Comparison of ENCODE assay signal across 1 cellular context in genomic region chr9:133143639-133144141, GRCh38.
TF ChIP-seq lines count a peak whose summit lies in the region.

No MANE protein-coding gene starts in this region.

TF ChIP-seq in GM23338, 12 proteins besides CTCF, POLR2A, EP300 and RAD21 (continued from another document):
- TF ChIP-seq, protein P1, sequence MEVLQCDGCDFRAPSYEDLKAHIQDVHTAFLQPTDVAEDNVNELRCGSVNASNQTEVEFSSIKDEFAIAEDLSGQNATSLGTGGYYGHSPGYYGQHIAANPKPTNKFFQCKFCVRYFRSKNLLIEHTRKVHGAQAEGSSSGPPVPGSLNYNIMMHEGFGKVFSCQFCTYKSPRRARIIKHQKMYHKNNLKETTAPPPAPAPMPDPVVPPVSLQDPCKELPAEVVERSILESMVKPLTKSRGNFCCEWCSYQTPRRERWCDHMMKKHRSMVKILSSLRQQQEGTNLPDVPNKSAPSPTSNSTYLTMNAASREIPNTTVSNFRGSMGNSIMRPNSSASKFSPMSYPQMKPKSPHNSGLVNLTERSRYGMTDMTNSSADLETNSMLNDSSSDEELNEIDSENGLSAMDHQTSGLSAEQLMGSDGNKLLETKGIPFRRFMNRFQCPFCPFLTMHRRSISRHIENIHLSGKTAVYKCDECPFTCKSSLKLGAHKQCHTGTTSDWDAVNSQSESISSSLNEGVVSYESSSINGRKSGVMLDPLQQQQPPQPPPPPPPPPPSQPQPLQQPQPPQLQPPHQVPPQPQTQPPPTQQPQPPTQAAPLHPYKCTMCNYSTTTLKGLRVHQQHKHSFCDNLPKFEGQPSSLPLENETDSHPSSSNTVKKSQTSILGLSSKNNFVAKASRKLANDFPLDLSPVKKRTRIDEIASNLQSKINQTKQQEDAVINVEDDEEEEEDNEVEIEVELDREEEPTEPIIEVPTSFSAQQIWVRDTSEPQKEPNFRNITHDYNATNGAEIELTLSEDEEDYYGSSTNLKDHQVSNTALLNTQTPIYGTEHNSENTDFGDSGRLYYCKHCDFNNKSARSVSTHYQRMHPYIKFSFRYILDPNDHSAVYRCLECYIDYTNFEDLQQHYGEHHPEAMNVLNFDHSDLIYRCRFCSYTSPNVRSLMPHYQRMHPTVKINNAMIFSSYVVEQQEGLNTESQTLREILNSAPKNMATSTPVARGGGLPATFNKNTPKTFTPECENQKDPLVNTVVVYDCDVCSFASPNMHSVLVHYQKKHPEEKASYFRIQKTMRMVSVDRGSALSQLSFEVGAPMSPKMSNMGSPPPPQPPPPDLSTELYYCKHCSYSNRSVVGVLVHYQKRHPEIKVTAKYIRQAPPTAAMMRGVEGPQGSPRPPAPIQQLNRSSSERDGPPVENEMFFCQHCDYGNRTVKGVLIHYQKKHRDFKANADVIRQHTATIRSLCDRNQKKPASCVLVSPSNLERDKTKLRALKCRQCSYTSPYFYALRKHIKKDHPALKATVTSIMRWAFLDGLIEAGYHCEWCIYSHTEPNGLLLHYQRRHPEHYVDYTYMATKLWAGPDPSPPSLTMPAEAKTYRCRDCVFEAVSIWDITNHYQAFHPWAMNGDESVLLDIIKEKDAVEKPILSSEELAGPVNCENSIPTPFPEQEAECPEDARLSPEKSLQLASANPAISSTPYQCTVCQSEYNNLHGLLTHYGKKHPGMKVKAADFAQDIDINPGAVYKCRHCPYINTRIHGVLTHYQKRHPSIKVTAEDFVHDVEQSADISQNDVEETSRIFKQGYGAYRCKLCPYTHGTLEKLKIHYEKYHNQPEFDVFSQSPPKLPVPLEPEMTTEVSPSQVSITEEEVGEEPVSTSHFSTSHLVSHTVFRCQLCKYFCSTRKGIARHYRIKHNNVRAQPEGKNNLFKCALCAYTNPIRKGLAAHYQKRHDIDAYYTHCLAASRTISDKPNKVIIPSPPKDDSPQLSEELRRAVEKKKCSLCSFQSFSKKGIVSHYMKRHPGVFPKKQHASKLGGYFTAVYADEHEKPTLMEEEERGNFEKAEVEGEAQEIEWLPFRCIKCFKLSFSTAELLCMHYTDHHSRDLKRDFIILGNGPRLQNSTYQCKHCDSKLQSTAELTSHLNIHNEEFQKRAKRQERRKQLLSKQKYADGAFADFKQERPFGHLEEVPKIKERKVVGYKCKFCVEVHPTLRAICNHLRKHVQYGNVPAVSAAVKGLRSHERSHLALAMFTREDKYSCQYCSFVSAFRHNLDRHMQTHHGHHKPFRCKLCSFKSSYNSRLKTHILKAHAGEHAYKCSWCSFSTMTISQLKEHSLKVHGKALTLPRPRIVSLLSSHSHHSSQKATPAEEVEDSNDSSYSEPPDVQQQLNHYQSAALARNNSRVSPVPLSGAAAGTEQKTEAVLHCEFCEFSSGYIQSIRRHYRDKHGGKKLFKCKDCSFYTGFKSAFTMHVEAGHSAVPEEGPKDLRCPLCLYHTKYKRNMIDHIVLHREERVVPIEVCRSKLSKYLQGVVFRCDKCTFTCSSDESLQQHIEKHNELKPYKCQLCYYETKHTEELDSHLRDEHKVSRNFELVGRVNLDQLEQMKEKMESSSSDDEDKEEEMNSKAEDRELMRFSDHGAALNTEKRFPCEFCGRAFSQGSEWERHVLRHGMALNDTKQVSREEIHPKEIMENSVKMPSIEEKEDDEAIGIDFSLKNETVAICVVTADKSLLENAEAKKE (CRISPR knock-in tag; IDR thresholded peaks at IDR 0.05), result no peak
- TF ChIP-seq NANOG (IDR thresholded peaks at IDR 0.05; ENCODE audit: borderline replicate concordance) (no peak), EZH2 (IDR thresholded peaks at IDR 0.05; ENCODE audit: low read depth, unreplicated experiment) (no peak), JUNB (IDR thresholded peaks at IDR 0.05; ENCODE audit: unreplicated experiment) (no peak), CREB1 (CRISPR knock-in tag; IDR thresholded peaks at IDR 0.05; ENCODE audit: low read depth) (no peak), ZNF331 (CRISPR knock-in tag; IDR thresholded peaks at IDR 0.05; ENCODE audit: low read depth) (no peak)
- TF ChIP-seq, protein P2, sequence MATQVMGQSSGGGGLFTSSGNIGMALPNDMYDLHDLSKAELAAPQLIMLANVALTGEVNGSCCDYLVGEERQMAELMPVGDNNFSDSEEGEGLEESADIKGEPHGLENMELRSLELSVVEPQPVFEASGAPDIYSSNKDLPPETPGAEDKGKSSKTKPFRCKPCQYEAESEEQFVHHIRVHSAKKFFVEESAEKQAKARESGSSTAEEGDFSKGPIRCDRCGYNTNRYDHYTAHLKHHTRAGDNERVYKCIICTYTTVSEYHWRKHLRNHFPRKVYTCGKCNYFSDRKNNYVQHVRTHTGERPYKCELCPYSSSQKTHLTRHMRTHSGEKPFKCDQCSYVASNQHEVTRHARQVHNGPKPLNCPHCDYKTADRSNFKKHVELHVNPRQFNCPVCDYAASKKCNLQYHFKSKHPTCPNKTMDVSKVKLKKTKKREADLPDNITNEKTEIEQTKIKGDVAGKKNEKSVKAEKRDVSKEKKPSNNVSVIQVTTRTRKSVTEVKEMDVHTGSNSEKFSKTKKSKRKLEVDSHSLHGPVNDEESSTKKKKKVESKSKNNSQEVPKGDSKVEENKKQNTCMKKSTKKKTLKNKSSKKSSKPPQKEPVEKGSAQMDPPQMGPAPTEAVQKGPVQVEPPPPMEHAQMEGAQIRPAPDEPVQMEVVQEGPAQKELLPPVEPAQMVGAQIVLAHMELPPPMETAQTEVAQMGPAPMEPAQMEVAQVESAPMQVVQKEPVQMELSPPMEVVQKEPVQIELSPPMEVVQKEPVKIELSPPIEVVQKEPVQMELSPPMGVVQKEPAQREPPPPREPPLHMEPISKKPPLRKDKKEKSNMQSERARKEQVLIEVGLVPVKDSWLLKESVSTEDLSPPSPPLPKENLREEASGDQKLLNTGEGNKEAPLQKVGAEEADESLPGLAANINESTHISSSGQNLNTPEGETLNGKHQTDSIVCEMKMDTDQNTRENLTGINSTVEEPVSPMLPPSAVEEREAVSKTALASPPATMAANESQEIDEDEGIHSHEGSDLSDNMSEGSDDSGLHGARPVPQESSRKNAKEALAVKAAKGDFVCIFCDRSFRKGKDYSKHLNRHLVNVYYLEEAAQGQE (IDR thresholded peaks at IDR 0.05; ENCODE audit: unreplicated experiment), result no peak
TF ChIP-seq in GM23338: peak in this region for 0.
